ENCODE assay signal across 17 cellular contexts in genomic region chr3:41574900-41575299, GRCh38.
DNase-seq lines count a peak whose midpoint lies in the region; ATAC-seq and TF ChIP-seq lines count a peak whose summit lies in the region.
"Had no signal": no experiment of that assay in that cellular context is flagged by ENCODE, and none has a peak within 500 bp of the region (broad histone marks: within the 10 kb centered on the region; RNA-seq: fewer than 3 reads in every experiment).

No MANE protein-coding gene starts in this region.

- whole genome bisulfite sequencing in trophoblast cell (ENCODE audit: extremely low coverage, insufficient coverage, insufficient read length): no CpG with 5 or more reads among the region's 2 CpGs
- WGBS in suprapubic skin: 91% methylated on average over 2 of the region's 2 CpGs

- no peak overlapping the region for H3K18ac ChIP-seq in trophoblast cell (ENCODE audit: low read length)

- H4K91ac ChIP-seq in trophoblast cell (ENCODE audit: low read depth, low read length): no peak overlapping the region

- TF ChIP-seq CTCF in choroid plexus epithelial cell (conservative IDR thresholded peaks at IDR 0.05; ENCODE audit: low read depth, low read length) (peak; percentile 39), suprapubic skin (IDR thresholded peaks at IDR 0.05) (no peak)

- H2AK5ac ChIP-seq in trophoblast cell (ENCODE audit: low read length): no peak overlapping the region

- DNase-seq in DMS 273 (lab: John Stamatoyannopoulos, UW; ENCODE audit: unreplicated experiment): peak; percentile 32
- no peak for DNase-seq in DMS 273 treated with DMSO at 0.1 percent for 48 hours (lab: John Stamatoyannopoulos, UW)
- DNase-seq in NCI-H446 treated with DMSO at 0.1 percent for 48 hours (lab: John Stamatoyannopoulos, UW): peak; percentile 5
- DNase-seq in choroid plexus epithelial cell (ENCODE audit: low read depth): peak; percentile 37
- DNase-seq in trophoblast cell: no peak
- no peak for DNase-seq in suprapubic skin (ENCODE audit: low spot score in 2 of 2)
- DNase-seq in NCI-H2196 treated with DMSO at 0.1 percent for 48 hours (lab: John Stamatoyannopoulos, UW; ENCODE audit: unreplicated experiment): no peak
- DNase-seq: 8988T; activated CD4-positive, CD25-positive, alpha-beta regulatory T cell; CD4-positive, alpha-beta T cell; heart left ventricle; Karpas-422; kidney glomerular epithelial cell; NCI-H1930 had no signal

- no peak overlapping the region for H3K14ac ChIP-seq in trophoblast cell (ENCODE audit: low read length)

- H3K27me3 ChIP-seq in trophoblast cell (ENCODE audit: insufficient read depth, low read length) (no peaks in the 10 kb centered on the region), suprapubic skin (no peaks in the 10 kb centered on the region)
- H3K27me3 ChIP-seq: heart left ventricle had no signal

- no peak overlapping the region for H3K4ac ChIP-seq in trophoblast cell (ENCODE audit: low read depth, low read length)

- no peaks in the 10 kb centered on the region for H3K9me3 ChIP-seq in trophoblast cell (ENCODE audit: insufficient read depth, low read depth, low read length)
- no peaks in the 10 kb centered on the region for H3K9me3 ChIP-seq in suprapubic skin
- H3K9me3 ChIP-seq: heart left ventricle, prostate gland had no signal

- no peak overlapping the region for H3K23ac ChIP-seq in trophoblast cell (ENCODE audit: low read length)

- no peak overlapping the region for H3K9ac ChIP-seq in trophoblast cell (ENCODE audit: low read length)

- no peak overlapping the region for H3K4me2 ChIP-seq in trophoblast cell (ENCODE audit: low read length)

- no peak for ATAC-seq in GM18868 (IDR thresholded peaks at IDR 0.05; ENCODE audit: unreplicated experiment)

- no peak for TF ChIP-seq POLR2A in suprapubic skin (IDR thresholded peaks at IDR 0.05)

- no peaks in the 10 kb centered on the region for H3K79me2 ChIP-seq in trophoblast cell (ENCODE audit: control insufficient read depth, insufficient read depth, low read length, poor library complexity)

- H3K36me3 ChIP-seq in trophoblast cell (ENCODE audit: control insufficient read depth in 1 of 2, insufficient read depth in 2 of 2, low read length in 2 of 2) (no peaks in the 10 kb centered on the region), suprapubic skin (no peaks in the 10 kb centered on the region)
- H3K36me3 ChIP-seq: heart left ventricle, prostate gland had no signal

- no peaks in the 10 kb centered on the region for H3K79me1 ChIP-seq in trophoblast cell (ENCODE audit: low read length)

- H3K4me3 ChIP-seq in choroid plexus epithelial cell (ENCODE audit: low read depth, low read length) (no peak overlapping the region), trophoblast cell (ENCODE audit: low read depth, low read length) (no peak overlapping the region), suprapubic skin (no peak overlapping the region)
- H3K4me3 ChIP-seq: heart left ventricle, prostate gland had no signal

- no peak overlapping the region for H2BK12ac ChIP-seq in trophoblast cell (ENCODE audit: low read length)

- H4K12ac ChIP-seq in trophoblast cell (ENCODE audit: low read depth, low read length): no peak overlapping the region

- no peak overlapping the region for H2AFZ ChIP-seq in trophoblast cell (ENCODE audit: insufficient read depth, low read length, poor library complexity)

- H3K27ac ChIP-seq in trophoblast cell (ENCODE audit: low read depth, low read length) (no peak overlapping the region), suprapubic skin (no peak overlapping the region)
- H3K27ac ChIP-seq: epithelial cell of prostate, heart left ventricle, prostate gland had no signal

- no peaks in the 10 kb centered on the region for H3K4me1 ChIP-seq in trophoblast cell (ENCODE audit: control insufficient read depth in 1 of 2, insufficient read depth in 2 of 2, low read length in 2 of 2)
- peaks cover 4% of the 10 kb centered on the region for H3K4me1 ChIP-seq in suprapubic skin
- H3K4me1 ChIP-seq: prostate gland had no signal

- no peak for TF ChIP-seq EP300 in suprapubic skin (IDR thresholded peaks at IDR 0.05)

- no peak overlapping the region for H4K8ac ChIP-seq in trophoblast cell (ENCODE audit: low read depth, low read length)

- no peak overlapping the region for H2BK5ac ChIP-seq in trophoblast cell (ENCODE audit: low read depth, low read length, poor library complexity)

- peak overlapping the region; percentile 53 for H2BK120ac ChIP-seq in trophoblast cell (ENCODE audit: insufficient read depth, low read length, poor library complexity)

Comparison
In these comparisons a context has a peak if more than half of its experiments do, and no peak if none do; other contexts are left out.
1. DNase-seq: peak in DMS 273 (single experiment), NCI-H446 treated with DMSO at 0.1 percent for 48 hours (single experiment) and choroid plexus epithelial cell (single experiment); none in DMS 273 treated with DMSO at 0.1 percent for 48 hours (single experiment), trophoblast cell (0 of 2), suprapubic skin (0 of 2) and NCI-H2196 treated with DMSO at 0.1 percent for 48 hours (single experiment).